Comparison of ENCODE assay signal across 18 cellular contexts in the genomic region with DNA sequence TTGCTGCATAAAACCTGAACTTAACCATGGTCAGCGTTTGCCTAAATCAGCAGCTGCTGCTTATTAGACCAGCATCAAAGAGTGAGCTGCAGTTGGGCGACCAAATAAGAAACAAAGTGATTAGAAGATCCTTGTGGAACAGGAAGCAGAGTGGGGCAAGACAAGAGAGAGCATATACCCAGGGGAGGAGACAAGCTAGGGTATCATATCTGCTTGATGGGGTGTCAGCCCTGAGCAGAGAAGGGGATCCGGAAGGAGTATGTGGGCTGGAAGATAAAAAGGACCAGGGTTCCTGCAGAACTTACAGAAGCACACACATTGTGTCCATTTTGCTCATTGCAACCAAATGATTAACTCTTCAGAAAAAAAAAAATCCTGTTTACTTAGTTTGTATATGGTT.
DNase-seq lines count a peak whose midpoint lies in the region; ATAC-seq and TF ChIP-seq lines count a peak whose summit lies in the region.
"Had no signal": no experiment of that assay in that cellular context is flagged by ENCODE, and none has a peak within 500 bp of the region (broad histone marks: within the 10 kb centered on the region; RNA-seq: fewer than 3 reads in every experiment).

No MANE protein-coding gene starts in this region.

- H3K4me1 Mint-ChIP-seq in activated T-cell treated with anti-CD3 and anti-CD28 coated beads, Interleukin-2, amount 50 U/mL, for 72 hours (ENCODE audit: low read depth), result peaks cover 100% of the 10 kb centered on the region
- peaks cover 87% of the 10 kb centered on the region for H3K4me1 Mint-ChIP-seq in activated T-helper 2 cell treated with anti-CD3 and anti-CD28 coated beads, Interferon-gamma antibody, Interleukin-2, Interleukin-4, amounts not matched to agents 10 μg/mL and 5 μg/mL and 100 μg/mL, durations not matched to agents 14 hours and 24 hours and 36 hours (ENCODE audit: low read depth)
- H3K4me1 Mint-ChIP-seq in natural killer cell treated with Interleukin-12 subunit alpha and Interleukin-12 subunit beta and Interleukin-15 and Interleukin-18, amount 100 ng/mL, for 72 hours (ENCODE audit: low read depth in 2 of 2), result peaks cover 90 to 93% of the 10 kb centered on the region in 2 donors

- H3K9me3 Mint-ChIP-seq in activated T-cell treated with anti-CD3 and anti-CD28 coated beads, Interleukin-2, amount 50 U/mL, for 72 hours, result no peaks in the 10 kb centered on the region
- H3K9me3 Mint-ChIP-seq in activated T-helper 2 cell treated with anti-CD3 and anti-CD28 coated beads, Interferon-gamma antibody, Interleukin-2, Interleukin-4, amounts not matched to agents 10 μg/mL and 5 μg/mL and 100 μg/mL, durations not matched to agents 14 hours and 24 hours and 36 hours, result no peaks in the 10 kb centered on the region
- H3K9me3 Mint-ChIP-seq in natural killer cell treated with Interleukin-12 subunit alpha and Interleukin-12 subunit beta and Interleukin-15 and Interleukin-18, amount 100 ng/mL, for 72 hours, result no peaks in the 10 kb centered on the region

- no peak for DNase-seq in activated T-cell treated with anti-CD3 and anti-CD28 coated beads, Interleukin-2, amount 50 U/mL, for 72 hours
- no peak for DNase-seq in activated T-cell treated with anti-CD3 and anti-CD28 coated beads for 4 hours
- DNase-seq in NCI-H146 (lab: John Stamatoyannopoulos, UW), result peak; percentile 57
- no peak for DNase-seq in activated T-helper 2 cell treated with anti-CD3 and anti-CD28 coated beads, Interferon-gamma antibody, Interleukin-2, Interleukin-4, amounts not matched to agents 10 μg/mL and 5 μg/mL and 100 μg/mL, durations not matched to agents 14 hours and 24 hours and 36 hours (ENCODE audit: low spot score)
- no peak for DNase-seq in natural killer cell treated with Interleukin-12 subunit alpha and Interleukin-12 subunit beta and Interleukin-15 and Interleukin-18, amount 100 ng/mL, for 72 hours (ENCODE audit: low spot score)
- DNase-seq in foreskin melanocyte, result no peak
- no peak for DNase-seq in GM10266 (ENCODE audit: extremely low spot score)
- DNase-seq: activated CD4-positive, CD25-positive, alpha-beta regulatory T cell; activated gamma-delta T cell treated with Interleukin-2 at 50 U/mL for 16 hours; GF-D8; KBM-7; left cardiac atrium; NCI-H187; NCI-H446; T-helper 2 cell had no signal

- peaks cover 9 to 25% of the 10 kb centered on the region in 2 donors for H3K36me3 Mint-ChIP-seq in activated T-cell treated with anti-CD3 and anti-CD28 coated beads, Interleukin-2, amount 50 U/mL, for 72 hours (ENCODE audit: insufficient read depth in 2 of 2)
- peaks cover 79% of the 10 kb centered on the region for H3K36me3 Mint-ChIP-seq in activated T-helper 2 cell treated with anti-CD3 and anti-CD28 coated beads, Interferon-gamma antibody, Interleukin-2, Interleukin-4, amounts not matched to agents 10 μg/mL and 5 μg/mL and 100 μg/mL, durations not matched to agents 14 hours and 24 hours and 36 hours (ENCODE audit: low read depth)
- H3K36me3 Mint-ChIP-seq in natural killer cell treated with Interleukin-12 subunit alpha and Interleukin-12 subunit beta and Interleukin-15 and Interleukin-18, amount 100 ng/mL, for 72 hours, result peaks cover 44% of the 10 kb centered on the region

- no peak for TF ChIP-seq CTCF in GM10266 (IDR thresholded peaks at IDR 0.05; ENCODE audit: control insufficient read depth, insufficient read depth, low read depth, missing control alignments)

- H3K4me3 Mint-ChIP-seq in activated T-cell treated with anti-CD3 and anti-CD28 coated beads, Interleukin-2, amount 50 U/mL, for 72 hours, result peak overlapping the region; percentile 50 to 53
- H3K4me3 Mint-ChIP-seq in activated T-helper 2 cell treated with anti-CD3 and anti-CD28 coated beads, Interferon-gamma antibody, Interleukin-2, Interleukin-4, amounts not matched to agents 10 μg/mL and 5 μg/mL and 100 μg/mL, durations not matched to agents 14 hours and 24 hours and 36 hours (ENCODE audit: low read depth), result no peak overlapping the region
- H3K4me3 Mint-ChIP-seq in natural killer cell treated with Interleukin-12 subunit alpha and Interleukin-12 subunit beta and Interleukin-15 and Interleukin-18, amount 100 ng/mL, for 72 hours, result peak overlapping the region; percentile 79
- H3K4me3 Mint-ChIP-seq: neural progenitor cell had no signal

- intact Hi-C loops in activated T-helper 2 cell treated with anti-CD3 and anti-CD28 coated beads, Interferon-gamma antibody, Interleukin-2, Interleukin-4, amounts not matched to agents 10 μg/mL and 5 μg/mL and 100 μg/mL, durations not matched to agents 14 hours and 24 hours and 36 hours (cut with micrococcal nuclease), result no loop called here

- ATAC-seq in activated T-cell treated with anti-CD3 and anti-CD28 coated beads, Interleukin-2, amount 50 U/mL, for 72 hours (replicated peaks in 1 of 2), result no peak
- ATAC-seq in natural killer cell treated with Interleukin-12 subunit alpha and Interleukin-12 subunit beta and Interleukin-15 and Interleukin-18, amount 100 ng/mL, for 72 hours, result no peak
- ATAC-seq in HG02763 (IDR thresholded peaks at IDR 0.05; ENCODE audit: unreplicated experiment), result no peak
- ATAC-seq: left cardiac atrium had no signal

- H3K27me3 Mint-ChIP-seq in activated T-cell treated with anti-CD3 and anti-CD28 coated beads, Interleukin-2, amount 50 U/mL, for 72 hours (ENCODE audit: low read depth), result no peaks in the 10 kb centered on the region
- no peaks in the 10 kb centered on the region for H3K27me3 Mint-ChIP-seq in activated T-helper 2 cell treated with anti-CD3 and anti-CD28 coated beads, Interferon-gamma antibody, Interleukin-2, Interleukin-4, amounts not matched to agents 10 μg/mL and 5 μg/mL and 100 μg/mL, durations not matched to agents 14 hours and 24 hours and 36 hours (ENCODE audit: low read depth)
- H3K27me3 Mint-ChIP-seq in natural killer cell treated with Interleukin-12 subunit alpha and Interleukin-12 subunit beta and Interleukin-15 and Interleukin-18, amount 100 ng/mL, for 72 hours, result no peaks in the 10 kb centered on the region

- H3K27ac Mint-ChIP-seq in activated T-cell treated with anti-CD3 and anti-CD28 coated beads, Interleukin-2, amount 50 U/mL, for 72 hours, result peak overlapping the region; percentile 77
- H3K27ac Mint-ChIP-seq in activated T-helper 2 cell treated with anti-CD3 and anti-CD28 coated beads, Interferon-gamma antibody, Interleukin-2, Interleukin-4, amounts not matched to agents 10 μg/mL and 5 μg/mL and 100 μg/mL, durations not matched to agents 14 hours and 24 hours and 36 hours, result peak overlapping the region; percentile 82
- H3K27ac Mint-ChIP-seq in natural killer cell treated with Interleukin-12 subunit alpha and Interleukin-12 subunit beta and Interleukin-15 and Interleukin-18, amount 100 ng/mL, for 72 hours, result no peak overlapping the region
- H3K27ac Mint-ChIP-seq: neural progenitor cell, progenitor cell of endocrine pancreas had no signal

Comparison
In these comparisons a context has a peak if more than half of its experiments do, and no peak if none do; other contexts are left out.
1. H3K27ac Mint-ChIP-seq: peak in activated T-cell treated with anti-CD3 and anti-CD28 coated beads, Interleukin-2, amount 50 U/mL, for 72 hours (single experiment) and activated T-helper 2 cell treated with anti-CD3 and anti-CD28 coated beads, Interferon-gamma antibody, Interleukin-2, Interleukin-4, amounts not matched to agents 10 μg/mL and 5 μg/mL and 100 μg/mL, durations not matched to agents 14 hours and 24 hours and 36 hours (single experiment); none in natural killer cell treated with Interleukin-12 subunit alpha and Interleukin-12 subunit beta and Interleukin-15 and Interleukin-18, amount 100 ng/mL, for 72 hours (0 of 2).